In genomic region chrX:47619486-47620302, GRCh38 we compare ENCODE assay signal across 8 cellular contexts. TPM values are rescaled to one million over a fixed set of nuclear protein-coding genes. Genes with fewer than 3 reads are reported as not detected.
DNase-seq lines count a peak whose midpoint lies in the region; ATAC-seq, FAIRE-seq and TF ChIP-seq lines count a peak whose summit lies in the region.

Gene SYN1, minus strand, starts transcription at chrX:47619857. Its CDS starts 129 bp downstream, at chrX:47619728.

- H3K27ac ChIP-seq in DOHH2 (ENCODE audit: low read depth, low read length): no peak within 1 kb of the TSS
- no peak within 1 kb of the TSS for H3K27ac ChIP-seq in WERI-Rb-1
- no peak within 1 kb of the TSS for H3K27ac ChIP-seq in iPS-20b (ENCODE audit: low read length)
- H3K27ac ChIP-seq in small intestine (ENCODE audit: low read depth in 1 of 2, low read length in 1 of 2): no peak within 1 kb of the TSS

- ATAC-seq in HG02610 (IDR thresholded peaks at IDR 0.05; ENCODE audit: unreplicated experiment): peak; percentile 59
- no peak for ATAC-seq in GM18519 (IDR thresholded peaks at IDR 0.05; ENCODE audit: low FRiP score, unreplicated experiment)

- DNase-seq in NCI-H2081 treated with DMSO at 0.1 percent for 48 hours (lab: John Stamatoyannopoulos, UW): peak; percentile 30
- DNase-seq in WERI-Rb-1: peak; percentile 78
- DNase-seq in brain pericyte (ENCODE audit: low read depth, low spot score): peak; percentile 16
- DNase-seq in small intestine: peak; percentile 43

- H3K4me3 ChIP-seq in DOHH2 (ENCODE audit: low read length): no peak within 1 kb of the TSS
- H3K4me3 ChIP-seq in WERI-Rb-1 (ENCODE audit: low read depth, low read length): peak within 1 kb of the TSS; percentile 26
- peak within 1 kb of the TSS; percentile 58; the same call in 1 of the 2 replicates for H3K4me3 ChIP-seq in iPS-20b (ENCODE audit: low read length)
- H3K4me3 ChIP-seq in small intestine (ENCODE audit: low read depth in 1 of 2, low read length in 2 of 2): peak within 1 kb of the TSS in 1 of 2 donors; percentile 21

- no peak for FAIRE-seq in small intestine (lab: Jason Lieb, UNC)

- peak within 1 kb of the TSS; percentile 30; the same call in 1 of the 2 replicates for H3K4me2 ChIP-seq in DOHH2 (ENCODE audit: low read length)

- no peaks in the 10 kb centered on the region for H3K79me2 ChIP-seq in DOHH2 (ENCODE audit: control insufficient read depth, low read length)

- no peaks in the 10 kb centered on the region for H4K20me1 ChIP-seq in DOHH2 (ENCODE audit: control insufficient read depth, insufficient read depth, low read depth, low read length)

- 1 to 51% (median 16%) methylated on average over 30 to 87 of the region's 88 CpGs for WGBS in small intestine, 3 donors

- peak within 1 kb of the TSS; percentile 67; the same call in 1 of the 2 replicates for H3K9ac ChIP-seq in iPS-20b (ENCODE audit: low read depth, low read length)

- H3K9me2 ChIP-seq in DOHH2 (replicated peaks; ENCODE audit: control insufficient read depth, low read length): no peaks in the 10 kb centered on the region

- no peaks in the 10 kb centered on the region for H3F3A ChIP-seq in DOHH2 (ENCODE audit: control insufficient read depth, insufficient read depth)

- peak; percentile 35 for TF ChIP-seq CTCF in DOHH2 (IDR thresholded peaks at IDR 0.05; ENCODE audit: low read depth, low read length, poor library complexity, severe bottlenecking)
- peak; percentile 50 for TF ChIP-seq CTCF in WERI-Rb-1 (IDR thresholded peaks at IDR 0.05; ENCODE audit: low read depth, low read length)

- H3K4me1 ChIP-seq in DOHH2 (ENCODE audit: control insufficient read depth, low read length) (peaks cover 8% of the 10 kb centered on the region), iPS-20b (ENCODE audit: insufficient read depth, low read length) (no peaks in the 10 kb centered on the region), small intestine (ENCODE audit: control insufficient read depth in 2 of 2, insufficient read depth in 1 of 2, low read depth in 1 of 2, low read length in 1 of 2) (no peaks in the 10 kb centered on the region)

- no peaks in the 10 kb centered on the region for H3K9me3 ChIP-seq in DOHH2 (ENCODE audit: control insufficient read depth, insufficient read depth, low read length)
- H3K9me3 ChIP-seq in WERI-Rb-1 (ENCODE audit: severe bottlenecking): no peaks in the 10 kb centered on the region
- H3K9me3 ChIP-seq in iPS-20b (ENCODE audit: insufficient read depth, low read depth, low read length): no peaks in the 10 kb centered on the region
- no peaks in the 10 kb centered on the region for H3K9me3 ChIP-seq in small intestine (ENCODE audit: control insufficient read depth, low read depth)

- H3K36me3 ChIP-seq in DOHH2 (ENCODE audit: control insufficient read depth, low read length): no peaks in the 10 kb centered on the region
- no peaks in the 10 kb centered on the region for H3K36me3 ChIP-seq in WERI-Rb-1
- no peaks in the 10 kb centered on the region for H3K36me3 ChIP-seq in iPS-20b (ENCODE audit: insufficient read depth, low read depth, low read length)
- no peaks in the 10 kb centered on the region for H3K36me3 ChIP-seq in small intestine (ENCODE audit: control insufficient read depth in 2 of 2, insufficient read depth in 2 of 2, low read length in 2 of 2)

- peaks cover 7% of the 10 kb centered on the region; the same call in 1 of the 2 replicates for H3K27me3 ChIP-seq in DOHH2 (ENCODE audit: control insufficient read depth, low read length)
- H3K27me3 ChIP-seq in WERI-Rb-1 (ENCODE audit: insufficient read depth, low read depth, severe bottlenecking): peaks cover 13% of the 10 kb centered on the region
- peaks cover 20% of the 10 kb centered on the region for H3K27me3 ChIP-seq in iPS-20b (ENCODE audit: insufficient read depth, low read length)
- H3K27me3 ChIP-seq in small intestine (ENCODE audit: control insufficient read depth in 2 of 2, insufficient read depth in 2 of 2, low read length in 2 of 2): no peaks in the 10 kb centered on the region

RNA-seq across cellular contexts. Expression of gene SYN1, which starts in this region (rescaled TPM):
- 1 to 10 TPM in 1 of 3 donors, under 1 TPM in 1, not detected in 1; 0.27 to 3.0 TPM for polyA plus RNA-seq in small intestine

Comparison
In these comparisons a context has a peak if more than half of its experiments do, and no peak if none do; other contexts are left out.
1. DNase-seq: peak in every context shown above with its lines; median percentile 78 in WERI-Rb-1; 43 in small intestine; 30 in NCI-H2081 treated with DMSO at 0.1 percent for 48 hours; 16 in brain pericyte.